ENCODE assay signal across 21 cellular contexts in the genomic region with DNA sequence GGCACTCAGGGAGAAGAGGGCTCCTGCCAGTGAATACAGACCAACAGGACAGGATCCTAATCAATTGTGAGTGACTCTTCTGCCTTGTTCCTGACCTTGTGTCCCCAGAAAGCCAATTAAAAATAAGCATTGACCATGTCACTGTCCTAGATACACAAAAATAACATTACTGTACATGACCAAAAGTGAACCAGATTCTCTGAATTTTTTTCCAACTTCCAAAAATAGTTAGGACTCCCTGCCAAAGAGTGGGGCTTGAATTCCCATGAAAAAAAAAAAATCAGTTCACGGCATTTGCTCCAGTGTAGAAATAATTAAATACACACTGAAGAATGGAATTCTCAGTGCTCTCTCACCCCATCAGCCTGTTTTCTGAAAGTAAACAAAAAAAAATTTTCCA.
"Had no signal": no experiment of that assay in that cellular context is flagged by ENCODE, and none has a peak within 500 bp of the region (broad histone marks: within the 10 kb centered on the region; RNA-seq: fewer than 3 reads in every experiment).

No MANE protein-coding gene starts in this region.

- H3K4me1 ChIP-seq: neural progenitor cell, prostate gland, tibial nerve had no signal

- H3K27ac Mint-ChIP-seq: activated naive CD4-positive, alpha-beta T cell treated with anti-CD3 and anti-CD28 coated beads, Interleukin-2, amount 50 U/mL, for 24 hours; naive thymus-derived CD8-positive, alpha-beta T cell; neural progenitor cell; stimulated activated naive CD8-positive, alpha-beta T cell treated with anti-CD3 and anti-CD28 coated beads, Interleukin-15, Interleukin-2, amounts not matched to agents 100 ng/mL and 50 ng/mL, for 24 hours; T-helper 1 cell treated with Interleukin-12 subunit alpha and Interleukin-12 subunit beta and Interleukin-4 antibody, amounts not matched to agents 30 μg/mL and 1 μg/mL, for 36 hours; WTC11 had no signal

- H3K27me3 Mint-ChIP-seq: activated naive CD4-positive, alpha-beta T cell treated with anti-CD3 and anti-CD28 coated beads, Interleukin-2, amount 50 U/mL, for 24 hours; naive thymus-derived CD8-positive, alpha-beta T cell; stimulated activated naive CD8-positive, alpha-beta T cell treated with anti-CD3 and anti-CD28 coated beads, Interleukin-15, Interleukin-2, amounts not matched to agents 100 ng/mL and 50 ng/mL, for 24 hours had no signal

- ATAC-seq: left colon; naive thymus-derived CD8-positive, alpha-beta T cell; WTC11 had no signal

- H3K9me3 ChIP-seq: prostate gland had no signal

- H3K27ac ChIP-seq: brain microvascular endothelial cell, neural progenitor cell, prostate gland, tibial nerve had no signal

- H3K36me3 ChIP-seq: brain microvascular endothelial cell, neural progenitor cell, prostate gland, tibial nerve had no signal

- H3K9me3 Mint-ChIP-seq: activated naive CD4-positive, alpha-beta T cell treated with anti-CD3 and anti-CD28 coated beads, Interleukin-2, amount 50 U/mL, for 24 hours; neural progenitor cell had no signal

- H3K4me3 ChIP-seq: neural progenitor cell, prostate gland, skin epidermis, tibial nerve had no signal

- H3K4me1 Mint-ChIP-seq: activated naive CD4-positive, alpha-beta T cell treated with anti-CD3 and anti-CD28 coated beads, Interleukin-2, amount 50 U/mL, for 24 hours; naive thymus-derived CD8-positive, alpha-beta T cell; neural progenitor cell; WTC11 had no signal

- DNase-seq: activated gamma-delta T cell treated with Interleukin-2 at 50 U/mL for 16 hours; activated T-cell treated with anti-CD3 and anti-CD28 coated beads, Interleukin-2, amount 50 U/mL, for 1 hour; aorta; brain microvascular endothelial cell; caudate nucleus; effector memory CD4-positive, alpha-beta T cell; glutamatergic neuron; hippocampal formation; islet precursor cell; left colon; naive thymus-derived CD8-positive, alpha-beta T cell; stimulated activated CD4-positive, alpha-beta T cell treated with anti-CD3 and anti-CD28 coated beads, Interleukin-1b, Interleukin-23, amount 100 ng/mL, for 48 hours; T1000 had no signal

- H3K27me3 ChIP-seq: brain microvascular endothelial cell, neural progenitor cell, tibial nerve had no signal

- H3K36me3 Mint-ChIP-seq: activated naive CD4-positive, alpha-beta T cell treated with anti-CD3 and anti-CD28 coated beads, Interleukin-2, amount 50 U/mL, for 24 hours; neural progenitor cell had no signal

- H3K4me3 Mint-ChIP-seq: activated naive CD4-positive, alpha-beta T cell treated with anti-CD3 and anti-CD28 coated beads, Interleukin-2, amount 50 U/mL, for 24 hours; naive thymus-derived CD8-positive, alpha-beta T cell; neural progenitor cell; stimulated activated naive CD8-positive, alpha-beta T cell treated with anti-CD3 and anti-CD28 coated beads, Interleukin-15, Interleukin-2, amounts not matched to agents 100 ng/mL and 50 ng/mL, for 24 hours; T-helper 1 cell treated with Interleukin-12 subunit alpha and Interleukin-12 subunit beta and Interleukin-4 antibody, amounts not matched to agents 30 μg/mL and 1 μg/mL, for 36 hours; WTC11 had no signal
